8 cellular contexts compared by ENCODE assay signal in genomic region chr4:116358633-116359222, GRCh38.
DNase-seq lines count a peak whose midpoint lies in the region; ATAC-seq and FAIRE-seq lines count a peak whose summit lies in the region.

No MANE protein-coding gene starts in this region.

- ATAC-seq in GM19035 (IDR thresholded peaks at IDR 0.05; ENCODE audit: unreplicated experiment) (peak; percentile 97), HG03060 (IDR thresholded peaks at IDR 0.05; ENCODE audit: low read depth, unreplicated experiment) (peak; percentile 97)

- WGBS in small intestine, 3 donors, result 26 to 35% (median 34%) methylated on average over 11 of the region's 11 CpGs

- H3K4me3 ChIP-seq in small intestine (ENCODE audit: low read depth in 1 of 2, low read length in 2 of 2), result no peak overlapping the region

- no peaks in the 10 kb centered on the region for H3K27me3 ChIP-seq in small intestine (ENCODE audit: control insufficient read depth in 2 of 2, insufficient read depth in 2 of 2, low read length in 2 of 2)

- no peaks in the 10 kb centered on the region for H3K4me1 ChIP-seq in small intestine (ENCODE audit: control insufficient read depth in 2 of 2, insufficient read depth in 1 of 2, low read depth in 1 of 2, low read length in 1 of 2)

- peak; percentile 46 for DNase-seq in DMS153 treated with DMSO at 0.1 percent for 48 hours (lab: John Stamatoyannopoulos, UW; ENCODE audit: unreplicated experiment)
- peak; percentile 1 for DNase-seq in NCI-H2107 (lab: John Stamatoyannopoulos, UW)
- DNase-seq in activated CD4-positive, alpha-beta T cell treated with anti-CD3 and anti-CD28 coated beads, Interleukin-2, amount 50 U/mL, for 48 hours, result peak; percentile 32 to 49
- DNase-seq in glomerular visceral epithelial cell (ENCODE audit: extremely low spot score), result peak; percentile 82
- peak; percentile 71 for DNase-seq in small intestine
- DNase-seq in activated CD4-positive, CD25-positive, alpha-beta regulatory T cell treated with anti-CD3 and anti-CD28 coated beads, Interleukin-2, amount 50 U/mL, for 72 hours, result no peak

- FAIRE-seq in small intestine (lab: Jason Lieb, UNC), result no peak

- H3K9me3 ChIP-seq in small intestine (ENCODE audit: control insufficient read depth, low read depth), result no peaks in the 10 kb centered on the region

- no peaks in the 10 kb centered on the region for H3K36me3 ChIP-seq in small intestine (ENCODE audit: control insufficient read depth in 2 of 2, insufficient read depth in 2 of 2, low read length in 2 of 2)

- H3K27ac ChIP-seq in small intestine (ENCODE audit: low read depth in 1 of 2, low read length in 1 of 2), result no peak overlapping the region
